ENCODE assay signal across 32 cellular contexts in the genomic region with DNA sequence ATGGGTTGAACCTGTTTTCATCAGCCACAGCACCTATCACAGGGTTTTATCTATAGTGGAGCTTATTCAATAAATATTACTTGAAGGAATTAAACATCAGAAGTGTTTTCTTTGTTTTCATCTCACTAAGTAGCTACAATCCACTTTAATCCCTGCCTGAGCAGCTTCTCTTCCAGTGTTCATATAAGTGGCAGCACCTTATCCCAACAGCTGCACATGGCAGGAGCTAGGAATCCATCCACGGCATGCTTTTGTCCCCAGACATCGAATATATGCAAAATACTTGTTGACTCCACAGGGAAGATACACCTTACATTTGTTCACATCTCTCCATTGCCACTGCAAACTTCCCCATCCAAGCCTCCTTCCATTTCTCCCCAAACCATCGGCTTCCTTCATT.
"Had no signal": no experiment of that assay in that cellular context is flagged by ENCODE, and none has a peak within 500 bp of the region (broad histone marks: within the 10 kb centered on the region; RNA-seq: fewer than 3 reads in every experiment).

No MANE protein-coding gene starts in this region.

- H3K9me3 ChIP-seq: adrenal gland, body of pancreas, breast epithelium had no signal

- H3K27me3 ChIP-seq: body of pancreas, brain microvascular endothelial cell, breast epithelium had no signal

- FAIRE-seq: astrocyte, colon, TTC549 had no signal

- H3K36me3 ChIP-seq: adrenal gland, brain microvascular endothelial cell, breast epithelium had no signal

- H3K4me3 ChIP-seq: adrenal gland, body of pancreas, breast epithelium had no signal

- DNase-seq: activated CD4-positive, alpha-beta memory T cell treated with anti-CD3 and anti-CD28 coated beads for 36 hours; activated CD4-positive, alpha-beta T cell treated with anti-CD3 and anti-CD28 coated beads for 1 hour; activated CD4-positive, alpha-beta T cell treated with anti-CD3 and anti-CD28 coated beads for 36 hours; activated CD4-positive, alpha-beta T cell treated with anti-CD3 and anti-CD28 coated beads for 48 hours; activated CD4-positive, alpha-beta T cell treated with anti-CD3 and anti-CD28 coated beads, Interleukin-2, amount 50 U/mL, for 1 hour; activated CD4-positive, alpha-beta T cell treated with anti-CD3 and anti-CD28 coated beads, Interleukin-2, amount 50 U/mL, for 4 hours; activated CD4-positive, CD25-positive, alpha-beta regulatory T cell; activated CD8-positive, alpha-beta memory T cell treated with anti-CD3 and anti-CD28 coated beads, Interleukin-2, amount 50 U/mL, for 4 hours; activated CD8-positive, alpha-beta T cell treated with anti-CD3 and anti-CD28 coated beads for 36 hours; activated effector memory CD4-positive, alpha-beta T cell treated with anti-CD3 and anti-CD28 coated beads, Interleukin-2, amount 50 U/mL, for 16 hours; activated gamma-delta T cell treated with Interleukin-2 at 50 U/mL for 16 hours; activated naive CD4-positive, alpha-beta T cell; activated naive CD4-positive, alpha-beta T cell treated with anti-CD3 and anti-CD28 coated beads for 36 hours; activated naive CD4-positive, alpha-beta T cell treated with anti-CD3 and anti-CD28 coated beads, Interleukin-2, amount 50 U/mL, for 16 hours; activated naive CD8-positive, alpha-beta T cell treated with anti-CD3 and anti-CD28 coated beads for 36 hours; activated T-cell treated with anti-CD3 and anti-CD28 coated beads for 4 hours; activated T-cell treated with anti-CD3 and anti-CD28 coated beads, Interleukin-2, amount 50 U/mL, for 1 hour; activated T-cell treated with anti-CD3 and anti-CD28 coated beads, Interleukin-2, amount 50 U/mL, for 4 hours; activated T-cell treated with anti-CD3 and anti-CD28 coated beads, Interleukin-2, amount 50 U/mL, for 72 hours; adrenal gland; amniotic stem cell; aorta; body of pancreas; brain microvascular endothelial cell; central memory CD4-positive, alpha-beta T cell; T-helper 2 cell; T-helper 9 cell had no signal

- H3K27ac ChIP-seq: adrenal gland, body of pancreas, brain microvascular endothelial cell, breast epithelium, VCaP had no signal

- H3K4me1 ChIP-seq: adrenal gland, body of pancreas, breast epithelium had no signal
